ENCODE assay signal across 1 cellular context in genomic region chr10:77889277-77889903, GRCh38.
TF ChIP-seq lines count a peak whose summit lies in the region.

No MANE protein-coding gene starts in this region.

TF ChIP-seq in HepG2, 621 proteins besides CTCF, POLR2A, EP300 and RAD21 (continued from another document and continues in another):
- TF ChIP-seq RARG (CRISPR knock-in tag; IDR thresholded peaks at IDR 0.05; ENCODE audit: low read depth) (no peak), GATA4 (IDR thresholded peaks at IDR 0.05; ENCODE audit: borderline replicate concordance, low read depth) (no peak), ZBED4 (CRISPR knock-in tag; IDR thresholded peaks at IDR 0.05; ENCODE audit: borderline replicate concordance) (peak; percentile 72; the same call in 1 of the 2 replicates), KDM6A (CRISPR knock-in tag; IDR thresholded peaks at IDR 0.05; ENCODE audit: low read depth) (no peak), ZNF441 (CRISPR knock-in tag; IDR thresholded peaks at IDR 0.05; ENCODE audit: borderline replicate concordance) (peak; percentile 43; the same call in 1 of the 2 replicates), PRDM10 (CRISPR knock-in tag; IDR thresholded peaks at IDR 0.05; ENCODE audit: low read depth) (no peak), SIN3B (IDR thresholded peaks at IDR 0.05; ENCODE audit: low read length) (no peak), ZNF501 (CRISPR knock-in tag; IDR thresholded peaks at IDR 0.05) (peak; percentile 62; the same call in 1 of the 2 replicates), DR1 (CRISPR knock-in tag; IDR thresholded peaks at IDR 0.05) (peak; percentile 49; the same call in 1 of the 2 replicates), ARNT (IDR thresholded peaks at IDR 0.05) (no peak), PPARG (CRISPR knock-in tag; conservative IDR thresholded peaks at IDR 0.05) (no peak), DRAP1 (CRISPR knock-in tag; IDR thresholded peaks at IDR 0.05) (peak; percentile 71; the same call in 1 of the 2 replicates), NRL (CRISPR knock-in tag; IDR thresholded peaks at IDR 0.05; ENCODE audit: borderline replicate concordance) (0 out of 2 replicates have a peak, but pooled peaks have one; percentile 51), ZBTB8A (CRISPR knock-in tag; IDR thresholded peaks at IDR 0.05; ENCODE audit: borderline replicate concordance, low read depth) (no peak), MEIS1 (CRISPR knock-in tag; IDR thresholded peaks at IDR 0.05; ENCODE audit: borderline replicate concordance) (peak; percentile 70; the same call in 1 of the 2 replicates), CREM (IDR thresholded peaks at IDR 0.05) (peak; percentile 22; the same call in 1 of the 2 replicates), CREM (CRISPR knock-in tag; IDR thresholded peaks at IDR 0.05) (no peak), HINFP (CRISPR knock-in tag; IDR thresholded peaks at IDR 0.05; ENCODE audit: low read depth) (no peak), RFX5 (IDR thresholded peaks at IDR 0.05; ENCODE audit: low read depth, low read length) (no peak), ZNF710 (CRISPR knock-in tag; IDR thresholded peaks at IDR 0.05; ENCODE audit: borderline replicate concordance) (peak; percentile 49; the same call in 1 of the 2 replicates), MAFF (IDR thresholded peaks at IDR 0.05; ENCODE audit: low read depth, low read length) (peak; percentile 59; the same call in 1 of the 2 replicates), TEF (CRISPR knock-in tag; IDR thresholded peaks at IDR 0.05) (no peak), FOXJ3 (CRISPR knock-in tag; IDR thresholded peaks at IDR 0.05; ENCODE audit: borderline replicate concordance) (no peak), ZNF407 (CRISPR knock-in tag; IDR thresholded peaks at IDR 0.05; ENCODE audit: not compliant biosample characterization) (peak; percentile 26), ZNF687 (CRISPR knock-in tag; IDR thresholded peaks at IDR 0.05) (peak; percentile 86), ETV5 (CRISPR knock-in tag; IDR thresholded peaks at IDR 0.05; ENCODE audit: borderline replicate concordance) (peak; percentile 24; the same call in 1 of the 2 replicates)
